In the genomic region with DNA sequence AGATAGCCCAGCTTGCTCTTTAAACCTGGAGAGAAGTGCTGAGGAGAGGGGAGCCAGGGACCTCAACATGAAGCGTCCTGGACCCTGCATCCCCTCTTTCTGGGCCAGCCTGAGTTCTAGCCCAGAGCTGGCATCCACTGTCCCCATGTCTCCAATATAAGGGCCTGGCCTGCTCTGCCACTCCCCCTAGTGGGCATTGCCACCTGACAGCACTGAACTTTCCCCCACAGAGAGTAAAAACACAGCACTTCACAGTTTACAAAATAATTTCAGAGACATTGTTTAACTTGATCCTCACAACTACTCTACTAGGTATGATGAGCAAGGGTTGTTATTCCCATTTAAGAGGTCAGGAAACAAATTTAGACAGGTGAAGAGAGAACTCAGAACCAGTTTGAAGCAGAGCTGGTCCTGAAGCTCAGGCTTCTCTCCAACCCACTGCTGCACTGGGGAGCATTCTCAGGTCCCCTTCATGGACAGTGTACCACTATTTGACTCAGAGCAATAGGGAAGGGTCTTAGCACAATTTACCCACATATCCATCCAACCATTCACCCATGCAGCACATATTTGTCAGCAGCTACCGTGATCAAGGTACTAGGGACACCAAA, we compare ENCODE assay signal across 9 cellular contexts.
A peak's percentile ranks its signal among the peaks of the same experiment; 100 is the strongest.
DNase-seq lines count a peak whose midpoint lies in the region; FAIRE-seq and TF ChIP-seq lines count a peak whose summit lies in the region.
"Had no signal": no experiment of that assay in that cellular context is flagged by ENCODE, and none has a peak within 500 bp of the region (broad histone marks: within the 10 kb centered on the region; RNA-seq: fewer than 3 reads in every experiment).

No MANE protein-coding gene starts in this region.

- H3K4me1 Mint-ChIP-seq in immature natural killer cell, result no peaks in the 10 kb centered on the region

- H3K4me3 Mint-ChIP-seq in immature natural killer cell, result no peak overlapping the region

- H3K9me3 Mint-ChIP-seq in immature natural killer cell, result peaks cover 0 to 5% (median 0%) of the 10 kb centered on the region in 6 donors

- H3K4me1 ChIP-seq in SJSA1 (replicated peaks), result no peaks in the 10 kb centered on the region

- H3K27ac ChIP-seq in SJSA1, result no peak overlapping the region

- DNase-seq in BJ (ENCODE audit: low read depth) (no peak), GM18507 (ENCODE audit: extremely low spot score, insufficient read length, low read depth) (peak; percentile 48), HT-29 (ENCODE audit: low spot score) (peak; percentile 39), SJSA1 (ENCODE audit: low read depth in 1 of 2, low spot score in 2 of 2) (peak; percentile 6 to 53), frontal cortex (ENCODE audit: low spot score in 2 of 2) (peak; percentile 8 to 52), retina (peak; percentile 71), H4 (ENCODE audit: low spot score) (no peak), immature natural killer cell (no peak)

- H3K36me3 Mint-ChIP-seq in immature natural killer cell, result no peaks in the 10 kb centered on the region

- no peaks in the 10 kb centered on the region for H3K27me3 ChIP-seq in BJ (ENCODE audit: control insufficient read depth, insufficient read depth, low read length)
- H3K27me3 ChIP-seq in SJSA1 (replicated peaks), result no peaks in the 10 kb centered on the region

- peaks cover 0 to 15% (median 0%) of the 10 kb centered on the region in 3 donors for H3K27me3 Mint-ChIP-seq in immature natural killer cell (ENCODE audit: low read depth in 3 of 3)

- CTCF ChIA-PET in BJ (lab: Yijun Ruan, JAX), result interaction anchor here (0.7 kb wide), 1 partner anchor 463 kb away, joined by 4 read pairs; no protein-coding TSS in a partner anchor

- no peak overlapping the region for H3K27ac Mint-ChIP-seq in immature natural killer cell

- peak; percentile 43; the same call in 1 of the 2 replicates for TF ChIP-seq CTCF in BJ (IDR thresholded peaks at IDR 0.05; ENCODE audit: insufficient read depth, low read depth, low read length)

- H3K36me3 ChIP-seq in BJ (ENCODE audit: control insufficient read depth, insufficient read depth, low read length) (no peaks in the 10 kb centered on the region), SJSA1 (no peaks in the 10 kb centered on the region)

- H3K4me3 ChIP-seq in BJ (ENCODE audit: low read depth, low read length), result no peak overlapping the region
- no peak overlapping the region for H3K4me3 ChIP-seq in SJSA1

- peak; percentile 52 for FAIRE-seq in GM18507 (lab: Jason Lieb, UNC)
- no peak for FAIRE-seq in frontal cortex (lab: Jason Lieb, UNC)
- FAIRE-seq: endometrium had no signal

- H3K9me3 ChIP-seq in SJSA1 (replicated peaks), result no peaks in the 10 kb centered on the region

- POLR2A ChIA-PET in BJ (lab: Charles Lee), result no interaction called here

Comparison
In these comparisons a context has a peak if more than half of its experiments do, and no peak if none do; other contexts are left out.
1. DNase-seq: peak in GM18507 (single experiment), HT-29 (single experiment), SJSA1 (2 of 2), frontal cortex (2 of 2) and retina (single experiment); none in BJ (single experiment), H4 (single experiment) and immature natural killer cell (0 of 3).